ENCODE assay signal across 17 cellular contexts in genomic region chr3:123807820-123808219, GRCh38.
DNase-seq lines count a peak whose midpoint lies in the region; ATAC-seq, FAIRE-seq and TF ChIP-seq lines count a peak whose summit lies in the region.
"Had no signal": no experiment of that assay in that cellular context is flagged by ENCODE, and none has a peak within 500 bp of the region (broad histone marks: within the 10 kb centered on the region; RNA-seq: fewer than 3 reads in every experiment).

No MANE protein-coding gene starts in this region.

- peaks cover 0 to 1% of the 10 kb centered on the region in 2 donors for H3K9me3 Mint-ChIP-seq in stimulated activated naive B cell treated with anti-CD40 and anti-IgM and Interleukin-4, amounts not matched to agents 10 μg/mL and 1 μg/mL and 100 μg/mL, for 72 hours
- H3K9me3 Mint-ChIP-seq: activated B cell treated with CpG ODN at 0.5 μM for 24 hours; dendritic cell treated with granulocyte-macrophage colony-stimulating factor and Interleukin-4, amounts not matched to agents 40 ng/mL and 50 ng/mL, for 4 days; stimulated activated effector memory CD8-positive, alpha-beta T cell treated with anti-CD3 and anti-CD28 coated beads, Interleukin-12 subunit alpha, Interleukin-12 subunit beta, amount 100 ng/mL, for 72 hours had no signal

- no peaks in the 10 kb centered on the region for H3K9me3 ChIP-seq in A549
- H3K9me3 ChIP-seq: gastrocnemius medialis had no signal

- peaks cover 19% of the 10 kb centered on the region for H3K4me1 ChIP-seq in A549
- H3K4me1 ChIP-seq: gastrocnemius medialis had no signal

- H3K4me2 ChIP-seq in A549: peak overlapping the region; percentile 61

- ATAC-seq in A549 (peak; percentile 56 to 72), left colon (peak; percentile 78), HG03460 (IDR thresholded peaks at IDR 0.05; ENCODE audit: unreplicated experiment) (no peak)
- no peak for ATAC-seq in stimulated activated naive B cell treated with anti-CD40 and anti-IgM and Interleukin-4, amounts not matched to agents 10 μg/mL and 1 μg/mL and 100 μg/mL, for 72 hours (replicated peaks)
- ATAC-seq: gastrocnemius medialis; stimulated activated effector memory CD8-positive, alpha-beta T cell treated with anti-CD3 and anti-CD28 coated beads, Interleukin-12 subunit alpha, Interleukin-12 subunit beta, amount 100 ng/mL, for 72 hours had no signal

- POLR2A ChIA-PET in A549 (lab: Yijun Ruan, JAX): no interaction called here

- no peaks in the 10 kb centered on the region for H3K36me3 Mint-ChIP-seq in stimulated activated naive B cell treated with anti-CD40 and anti-IgM and Interleukin-4, amounts not matched to agents 10 μg/mL and 1 μg/mL and 100 μg/mL, for 72 hours
- H3K36me3 Mint-ChIP-seq: stimulated activated effector memory CD8-positive, alpha-beta T cell treated with anti-CD3 and anti-CD28 coated beads, Interleukin-12 subunit alpha, Interleukin-12 subunit beta, amount 100 ng/mL, for 72 hours had no signal

- peak overlapping the region; percentile 44 to 79; a peak in 5 of 6 replicates for H3K27ac ChIP-seq in A549
- H3K27ac ChIP-seq: gastrocnemius medialis had no signal

- no peak overlapping the region for H3K27ac Mint-ChIP-seq in stimulated activated naive B cell treated with anti-CD40 and anti-IgM and Interleukin-4, amounts not matched to agents 10 μg/mL and 1 μg/mL and 100 μg/mL, for 72 hours
- H3K27ac Mint-ChIP-seq: activated B cell treated with CpG ODN at 0.5 μM for 24 hours; dendritic cell treated with granulocyte-macrophage colony-stimulating factor and Interleukin-4, amounts not matched to agents 40 ng/mL and 50 ng/mL, for 4 days; stimulated activated effector memory CD8-positive, alpha-beta T cell treated with anti-CD3 and anti-CD28 coated beads, Interleukin-12 subunit alpha, Interleukin-12 subunit beta, amount 100 ng/mL, for 72 hours had no signal

- no peak for TF ChIP-seq CTCF in A549 (IDR thresholded peaks at IDR 0.05)

- 38% methylated on average over 2 of the region's 2 CpGs for WGBS in A549 (ENCODE audit: missing lambda C conversion rate)

- DNase-seq in A549 (ENCODE audit: low read depth in 1 of 2, low spot score in 1 of 2) (peak in 1 of 2 experiments; percentile 18), NCI-H1105 (lab: John Stamatoyannopoulos, UW) (peak; percentile 71), T1000 (lab: John Stamatoyannopoulos, UW) (peak; percentile 31), left colon (peak; percentile 61 to 68), NCI-H2171 treated with DMSO at 0.1 percent for 48 hours (lab: John Stamatoyannopoulos, UW) (no peak)
- no peak for DNase-seq in activated CD8-positive, alpha-beta memory T cell treated with anti-CD3 and anti-CD28 coated beads for 24 hours
- DNase-seq in stimulated activated naive B cell treated with anti-CD40 and anti-IgM and Interleukin-4, amounts not matched to agents 10 μg/mL and 1 μg/mL and 100 μg/mL, for 72 hours: no peak
- DNase-seq: activated B cell treated with CpG ODN at 0.5 μM for 24 hours; DND-41; gastrocnemius medialis; MV-4-11; occipital lobe; stimulated activated CD4-positive, alpha-beta T cell treated with anti-CD3 and anti-CD28 coated beads, Interleukin-2, amount 100 ng/mL, for 24 hours had no signal

- TF ChIP-seq POLR2A in A549 (IDR thresholded peaks at IDR 0.05; ENCODE audit: low read length): no peak

- intact Hi-C loops in left colon (cut with DNase I, micrococcal nuclease): no loop called here

- H3K4me3 Mint-ChIP-seq in stimulated activated naive B cell treated with anti-CD40 and anti-IgM and Interleukin-4, amounts not matched to agents 10 μg/mL and 1 μg/mL and 100 μg/mL, for 72 hours: no peak overlapping the region
- H3K4me3 Mint-ChIP-seq: activated B cell treated with CpG ODN at 0.5 μM for 24 hours; dendritic cell treated with granulocyte-macrophage colony-stimulating factor and Interleukin-4, amounts not matched to agents 40 ng/mL and 50 ng/mL, for 4 days; stimulated activated effector memory CD8-positive, alpha-beta T cell treated with anti-CD3 and anti-CD28 coated beads, Interleukin-12 subunit alpha, Interleukin-12 subunit beta, amount 100 ng/mL, for 72 hours had no signal

- no peaks in the 10 kb centered on the region for H3K4me1 Mint-ChIP-seq in stimulated activated naive B cell treated with anti-CD40 and anti-IgM and Interleukin-4, amounts not matched to agents 10 μg/mL and 1 μg/mL and 100 μg/mL, for 72 hours
- H3K4me1 Mint-ChIP-seq: activated B cell treated with CpG ODN at 0.5 μM for 24 hours; stimulated activated effector memory CD8-positive, alpha-beta T cell treated with anti-CD3 and anti-CD28 coated beads, Interleukin-12 subunit alpha, Interleukin-12 subunit beta, amount 100 ng/mL, for 72 hours had no signal

- CTCF ChIA-PET in A549 (lab: Yijun Ruan, JAX): interaction anchor here (1.6 to 2.0 kb wide), 2 partner anchors 9 to 17 kb away, joined by 3 to 4 read pairs; no protein-coding TSS in a partner anchor

- FAIRE-seq in A549 (lab: Jason Lieb, UNC): peak; percentile 54
- FAIRE-seq: GM19239 had no signal

- no peak overlapping the region for H3K4me3 ChIP-seq in A549
- H3K4me3 ChIP-seq: gastrocnemius medialis had no signal

- peaks cover 0 to 4% of the 10 kb centered on the region in 2 donors for H3K27me3 Mint-ChIP-seq in stimulated activated naive B cell treated with anti-CD40 and anti-IgM and Interleukin-4, amounts not matched to agents 10 μg/mL and 1 μg/mL and 100 μg/mL, for 72 hours
- H3K27me3 Mint-ChIP-seq: activated B cell treated with CpG ODN at 0.5 μM for 24 hours; dendritic cell treated with granulocyte-macrophage colony-stimulating factor and Interleukin-4, amounts not matched to agents 40 ng/mL and 50 ng/mL, for 4 days had no signal

- TF ChIP-seq RAD21 in A549 (conservative IDR thresholded peaks at IDR 0.05 in 1 of 2, IDR thresholded peaks at IDR 0.05 in 1 of 2): no peak

- peak in 1 of 2 experiments; percentile 35; a peak in 1 of 5 replicates for TF ChIP-seq EP300 in A549 (IDR thresholded peaks at IDR 0.05)

TF ChIP-seq in A549, 52 proteins besides CTCF, POLR2A, EP300 and RAD21:
- TF ChIP-seq FOSB (CRISPR knock-in tag; IDR thresholded peaks at IDR 0.05): no peak
- TF ChIP-seq ZC3H11A (IDR thresholded peaks at IDR 0.05): no peak
- no peak for TF ChIP-seq RNF2 (IDR thresholded peaks at IDR 0.05; ENCODE audit: borderline replicate concordance, low read depth)
- TF ChIP-seq ESRRA (IDR thresholded peaks at IDR 0.05; ENCODE audit: borderline replicate concordance, low read length): no peak
- no peak for TF ChIP-seq USF2 (IDR thresholded peaks at IDR 0.05)
- TF ChIP-seq RFX5 (IDR thresholded peaks at IDR 0.05): no peak
- no peak for TF ChIP-seq REST (IDR thresholded peaks at IDR 0.05)
- TF ChIP-seq CHD4 (IDR thresholded peaks at IDR 0.05; ENCODE audit: borderline replicate concordance): no peak
- no peak for TF ChIP-seq EHF (CRISPR knock-in tag; IDR thresholded peaks at IDR 0.05)
- TF ChIP-seq KDM5A (IDR thresholded peaks at IDR 0.05): no peak
- no peak for TF ChIP-seq GATA3 (IDR thresholded peaks at IDR 0.05; ENCODE audit: borderline replicate concordance)
- TF ChIP-seq ATOH8 (CRISPR knock-in tag; IDR thresholded peaks at IDR 0.05; ENCODE audit: low read depth): no peak
- TF ChIP-seq ELK1 (IDR thresholded peaks at IDR 0.05; ENCODE audit: low read depth, low read length): no peak

Comparison
In these comparisons a context has a peak if more than half of its experiments do, and no peak if none do; other contexts are left out.
1. ATAC-seq: peak in A549 (2 of 2) and left colon (single experiment); none in stimulated activated naive B cell treated with anti-CD40 and anti-IgM and Interleukin-4, amounts not matched to agents 10 μg/mL and 1 μg/mL and 100 μg/mL, for 72 hours (0 of 2) and HG03460 (single experiment).
2. DNase-seq: peak in NCI-H1105 (single experiment), T1000 (single experiment) and left colon (2 of 2); none in activated CD8-positive, alpha-beta memory T cell treated with anti-CD3 and anti-CD28 coated beads for 24 hours (single experiment), stimulated activated naive B cell treated with anti-CD40 and anti-IgM and Interleukin-4, amounts not matched to agents 10 μg/mL and 1 μg/mL and 100 μg/mL, for 72 hours (single experiment) and NCI-H2171 treated with DMSO at 0.1 percent for 48 hours (single experiment).